In genomic region chr15:46808834-46809233, GRCh38 we compare ENCODE assay signal across 17 cellular contexts.
DNase-seq lines count a peak whose midpoint lies in the region; ATAC-seq and TF ChIP-seq lines count a peak whose summit lies in the region.
"Had no signal": no experiment of that assay in that cellular context is flagged by ENCODE, and none has a peak within 500 bp of the region (broad histone marks: within the 10 kb centered on the region; RNA-seq: fewer than 3 reads in every experiment).

No MANE protein-coding gene starts in this region.

- DNase-seq in T47D (ENCODE audit: low read depth in 1 of 2, low spot score in 1 of 2): peak; percentile 9 to 37
- DNase-seq in MCF 10A (ENCODE audit: unreplicated experiment): no peak
- DNase-seq in foreskin keratinocyte: peak in 1 of 2 donors; percentile 45
- no peak for DNase-seq in smooth muscle cell (lab: John Stamatoyannopoulos, UW; ENCODE audit: unreplicated experiment)
- DNase-seq in T-helper 17 cell: no peak
- DNase-seq: 8988T; C1 segment of cervical spinal cord; Calu3; CD4-positive, alpha-beta memory T cell; COR-L47; DMS 273 treated with DMSO at 0.1 percent for 48 hours; DND-41; GM23248; H7; HCEC 1CT had no signal

- no peaks in the 10 kb centered on the region for H3K9me3 Mint-ChIP-seq in MCF 10A (ENCODE audit: unreplicated experiment)

- TF ChIP-seq CTCF in MCF 10A (IDR thresholded peaks at IDR 0.05; ENCODE audit: unreplicated experiment) (no peak), foreskin keratinocyte (conservative IDR thresholded peaks at IDR 0.05) (no peak), smooth muscle cell (IDR thresholded peaks at IDR 0.05; ENCODE audit: borderline replicate concordance, insufficient read depth, poor library complexity, severe bottlenecking) (no peak)

- intact Hi-C loops in MCF 10A (cut with micrococcal nuclease): no loop called here

- H3K27ac ChIP-seq in foreskin keratinocyte (no peak overlapping the region), smooth muscle cell (ENCODE audit: low read depth) (no peak overlapping the region)
- H3K27ac ChIP-seq: A549, GM23248 had no signal

- no peaks in the 10 kb centered on the region for H3K27me3 ChIP-seq in foreskin keratinocyte
- H3K27me3 ChIP-seq in smooth muscle cell (ENCODE audit: low read depth): no peaks in the 10 kb centered on the region

- H3K36me3 Mint-ChIP-seq in MCF 10A (ENCODE audit: insufficient read depth, unreplicated experiment) (no peaks in the 10 kb centered on the region), T-helper 17 cell (ENCODE audit: low read depth) (no peaks in the 10 kb centered on the region)
- H3K36me3 Mint-ChIP-seq: CD4-positive, alpha-beta memory T cell had no signal

- H3K9me3 ChIP-seq in smooth muscle cell (replicated peaks; ENCODE audit: low read depth) (no peaks in the 10 kb centered on the region), T-helper 17 cell (ENCODE audit: control insufficient read depth, low read length, poor library complexity, severe bottlenecking) (no peaks in the 10 kb centered on the region)
- H3K9me3 ChIP-seq: A549 had no signal

- H3K9ac ChIP-seq in smooth muscle cell (ENCODE audit: low read depth): no peak overlapping the region
- H3K9ac ChIP-seq: GM23248 had no signal

- H3K4me1 Mint-ChIP-seq in MCF 10A (ENCODE audit: insufficient read depth, unreplicated experiment): no peaks in the 10 kb centered on the region
- H3K4me1 Mint-ChIP-seq in T-helper 17 cell: no peaks in the 10 kb centered on the region
- H3K4me1 Mint-ChIP-seq: CD4-positive, alpha-beta memory T cell had no signal

- no peak overlapping the region for H3K4me3 Mint-ChIP-seq in MCF 10A (ENCODE audit: unreplicated experiment)
- no peak overlapping the region for H3K4me3 Mint-ChIP-seq in T-helper 17 cell
- H3K4me3 Mint-ChIP-seq: CD4-positive, alpha-beta memory T cell had no signal

- ATAC-seq in foreskin keratinocyte: peak; percentile 31
- no peak for ATAC-seq in HG03469 (IDR thresholded peaks at IDR 0.05; ENCODE audit: unreplicated experiment)
- ATAC-seq in T-helper 17 cell: no peak
- ATAC-seq: A549 had no signal

- H3K36me3 ChIP-seq in smooth muscle cell (ENCODE audit: low read depth): no peaks in the 10 kb centered on the region

- H3K27ac Mint-ChIP-seq in MCF 10A (ENCODE audit: low read depth, unreplicated experiment) (no peak overlapping the region), T-helper 17 cell (no peak overlapping the region)
- H3K27ac Mint-ChIP-seq: CD4-positive, alpha-beta memory T cell had no signal

- 57% methylated on average over 1 of the region's 1 CpG for WGBS in smooth muscle cell (ENCODE audit: low lambda C conversion rate)

- CTCF ChIA-PET in MCF 10A (lab: Yijun Ruan, JAX): no interaction called here

- no peaks in the 10 kb centered on the region for H3F3A ChIP-seq in smooth muscle cell (ENCODE audit: low read depth)

- no peaks in the 10 kb centered on the region for H3K79me2 ChIP-seq in smooth muscle cell (ENCODE audit: low read depth)

- no peak overlapping the region for H3K4me2 ChIP-seq in smooth muscle cell
- H3K4me2 ChIP-seq: A549 had no signal

- H2AFZ ChIP-seq in smooth muscle cell (ENCODE audit: low read depth): peak overlapping the region; percentile 7
- H2AFZ ChIP-seq: GM23248 had no signal

- H3K4me3 ChIP-seq in smooth muscle cell: no peak overlapping the region
- H3K4me3 ChIP-seq: A549, GM23248 had no signal

- H4K20me1 ChIP-seq in smooth muscle cell (ENCODE audit: low read depth): no peaks in the 10 kb centered on the region

- no TSS peak for BruUV-seq in MCF 10A (replicated peaks; lab: Mats Ljungman, UMichigan)

- H3K4me1 ChIP-seq in foreskin keratinocyte (no peaks in the 10 kb centered on the region), smooth muscle cell (ENCODE audit: low read depth) (no peaks in the 10 kb centered on the region)
- H3K4me1 ChIP-seq: A549 had no signal

- H3K27me3 Mint-ChIP-seq in MCF 10A (ENCODE audit: insufficient read depth, unreplicated experiment) (no peaks in the 10 kb centered on the region), T-helper 17 cell (no peaks in the 10 kb centered on the region)
- H3K27me3 Mint-ChIP-seq: CD4-positive, alpha-beta memory T cell had no signal

- POLR2A ChIA-PET in MCF 10A (lab: Yijun Ruan, JAX): no interaction called here

- in situ Hi-C loops in T47D (cut with HindIII; ENCODE audit: low pct_unique_long_range_greater_than_20kb, low sequenced_read_pairs): no loop called here

Comparison
In these comparisons a context has a peak if more than half of its experiments do, and no peak if none do; other contexts are left out.
1. DNase-seq: peak in T47D (2 of 2); none in MCF 10A (single experiment), smooth muscle cell (single experiment) and T-helper 17 cell (0 of 3).